In genomic region chr2:68663371-68664156, GRCh38 we compare ENCODE assay signal across 18 cellular contexts. TPM values are rescaled to one million over a fixed set of nuclear protein-coding genes. Genes with fewer than 3 reads are reported as not detected.
DNase-seq lines count a peak whose midpoint lies in the region; ATAC-seq and TF ChIP-seq lines count a peak whose summit lies in the region.
"Had no signal": no experiment of that assay in that cellular context is flagged by ENCODE, and none has a peak within 500 bp of the region (broad histone marks: within the 10 kb centered on the region; RNA-seq: fewer than 3 reads in every experiment).

No MANE protein-coding gene starts in this region.

- no peak for TF ChIP-seq POLR2A in suprapubic skin (IDR thresholded peaks at IDR 0.05)

- H3K27ac Mint-ChIP-seq in activated CD4-positive, alpha-beta T cell treated with anti-CD3 and anti-CD28 coated beads, Interleukin-2, amount 10 ng/mL, durations not matched to agents 7 days and 5 days: no peak overlapping the region
- H3K27ac Mint-ChIP-seq in progenitor cell of endocrine pancreas: peak overlapping the region; percentile 25
- no peak overlapping the region for H3K27ac Mint-ChIP-seq in MCF 10A (ENCODE audit: low read depth, unreplicated experiment)
- H3K27ac Mint-ChIP-seq: H9 had no signal

- H2AFZ ChIP-seq in Karpas-422 (ENCODE audit: low read length): peak overlapping the region; percentile 76; the same call in 1 of the 2 replicates

- H3K27ac ChIP-seq in BLaER1 treated with 17β-estradiol and CSF1 and Interleukin-3, amounts not matched to agents 10 nM and 100 nM: no peak overlapping the region; a peak in 1 of 22 replicates
- H3K27ac ChIP-seq in Karpas-422 (ENCODE audit: low read length): no peak overlapping the region
- no peak overlapping the region for H3K27ac ChIP-seq in suprapubic skin

- no peak overlapping the region for H3K9ac ChIP-seq in BLaER1 treated with 17β-estradiol and CSF1 and Interleukin-3, amounts not matched to agents 10 nM and 100 nM
- no peak overlapping the region for H3K9ac ChIP-seq in Karpas-422 (ENCODE audit: low read length)

- H3K36me3 ChIP-seq in BLaER1 treated with 17β-estradiol and CSF1 and Interleukin-3, amounts not matched to agents 10 nM and 100 nM: 0 out of 22 replicates have a peak, but pooled peaks cover 0 to 3% (median 0%) of the 10 kb centered on the region in 11 experiments
- H3K36me3 ChIP-seq in Karpas-422 (ENCODE audit: insufficient read depth, low read length): no peaks in the 10 kb centered on the region; the same call in 1 of the 2 replicates
- H3K36me3 ChIP-seq in suprapubic skin: no peaks in the 10 kb centered on the region
- H3K36me3 ChIP-seq: MG63 had no signal

- H4K20me1 ChIP-seq in BLaER1 treated with 17β-estradiol and CSF1 and Interleukin-3, amounts not matched to agents 10 nM and 100 nM: no peaks in the 10 kb centered on the region
- no peaks in the 10 kb centered on the region for H4K20me1 ChIP-seq in Karpas-422 (ENCODE audit: insufficient read depth, low read depth, low read length)

- no peaks in the 10 kb centered on the region for H3K79me2 ChIP-seq in Karpas-422 (ENCODE audit: low read length)

- POLR2A ChIA-PET in activated CD4-positive, alpha-beta T cell treated with anti-CD3 and anti-CD28 coated beads, Interleukin-2, amount 10 ng/mL, durations not matched to agents 7 days and 5 days (lab: Charles Lee): no interaction called here
- POLR2A ChIA-PET in MCF 10A (lab: Yijun Ruan, JAX): interaction anchor here (0.7 to 0.8 kb wide), 2 partner anchors 10 to 55 kb away, joined by 3 read pairs; no protein-coding TSS in a partner anchor

- CTCF ChIA-PET in activated CD4-positive, alpha-beta T cell treated with anti-CD3 and anti-CD28 coated beads, Interleukin-2, amount 10 ng/mL, durations not matched to agents 7 days and 5 days (lab: Charles Lee): no interaction called here
- CTCF ChIA-PET in MCF 10A (lab: Yijun Ruan, JAX): interaction anchor here (1.3 kb wide), 1 partner anchor 46 kb away, joined by 3 read pairs; no protein-coding TSS in a partner anchor

- peak overlapping the region; percentile 13 to 63 (median 47); a peak in 21 of 22 replicates for H3K4me2 ChIP-seq in BLaER1 treated with 17β-estradiol and CSF1 and Interleukin-3, amounts not matched to agents 10 nM and 100 nM
- H3K4me2 ChIP-seq in Karpas-422 (ENCODE audit: low read depth, low read length, poor library complexity, severe bottlenecking): no peak overlapping the region

- no peaks in the 10 kb centered on the region for H3K9me2 ChIP-seq in Karpas-422 (replicated peaks; ENCODE audit: insufficient read depth, low read length)

- 80% methylated on average over 7 of the region's 7 CpGs for WGBS in suprapubic skin

- H3K4me3 Mint-ChIP-seq in activated CD4-positive, alpha-beta T cell treated with anti-CD3 and anti-CD28 coated beads, Interleukin-2, amount 10 ng/mL, durations not matched to agents 7 days and 5 days: no peak overlapping the region
- H3K4me3 Mint-ChIP-seq in progenitor cell of endocrine pancreas (ENCODE audit: low read depth) (no peak overlapping the region), MCF 10A (ENCODE audit: unreplicated experiment) (no peak overlapping the region)
- H3K4me3 Mint-ChIP-seq: H9 had no signal

- TF ChIP-seq CTCF in progenitor cell of endocrine pancreas (IDR thresholded peaks at IDR 0.05; ENCODE audit: unreplicated experiment) (no peak), suprapubic skin (IDR thresholded peaks at IDR 0.05) (no peak), MCF 10A (IDR thresholded peaks at IDR 0.05; ENCODE audit: unreplicated experiment) (no peak)

- peaks cover 11 to 24% (median 19%) of the 10 kb centered on the region in 11 experiments for H3K9me3 ChIP-seq in BLaER1 treated with 17β-estradiol and CSF1 and Interleukin-3, amounts not matched to agents 10 nM and 100 nM (replicated peaks in 1 of 11)
- 0 out of 2 replicates have a peak, but pooled peaks cover 4% of the 10 kb centered on the region for H3K9me3 ChIP-seq in Karpas-422 (ENCODE audit: low read length)
- H3K9me3 ChIP-seq in suprapubic skin: no peaks in the 10 kb centered on the region
- H3K9me3 ChIP-seq: MG63 had no signal

- no peak for TF ChIP-seq EP300 in suprapubic skin (IDR thresholded peaks at IDR 0.05)

- no peak overlapping the region for H3K4me3 ChIP-seq in BLaER1 treated with 17β-estradiol and CSF1 and Interleukin-3, amounts not matched to agents 10 nM and 100 nM
- H3K4me3 ChIP-seq in Karpas-422 (ENCODE audit: low read length) (no peak overlapping the region), suprapubic skin (no peak overlapping the region)
- H3K4me3 ChIP-seq: MG63 had no signal

- no peak for ATAC-seq in HG03139 (IDR thresholded peaks at IDR 0.05; ENCODE audit: unreplicated experiment)
- ATAC-seq: Right ventricle myocardium inferior had no signal

- no TSS peak for BruUV-seq in MCF 10A (replicated peaks; lab: Mats Ljungman, UMichigan)

- intact Hi-C loops in MCF 10A (cut with micrococcal nuclease): no loop called here

- H3K4me1 ChIP-seq in BLaER1 treated with 17β-estradiol and CSF1 and Interleukin-3, amounts not matched to agents 10 nM and 100 nM: peaks cover 16 to 22% (median 19%) of the 10 kb centered on the region in 10 experiments
- H3K4me1 ChIP-seq in Karpas-422 (ENCODE audit: low read length): peaks cover 20% of the 10 kb centered on the region
- H3K4me1 ChIP-seq in suprapubic skin: no peaks in the 10 kb centered on the region

- H3K27me3 ChIP-seq in BLaER1 treated with 17β-estradiol and CSF1 and Interleukin-3, amounts not matched to agents 10 nM and 100 nM: no peaks in the 10 kb centered on the region
- H3K27me3 ChIP-seq in Karpas-422 (ENCODE audit: low read length): no peaks in the 10 kb centered on the region
- H3K27me3 ChIP-seq in suprapubic skin: peaks cover 3% of the 10 kb centered on the region

- H3K27me3 Mint-ChIP-seq in activated CD4-positive, alpha-beta T cell treated with anti-CD3 and anti-CD28 coated beads, Interleukin-2, amount 10 ng/mL, durations not matched to agents 7 days and 5 days: peaks cover 37% of the 10 kb centered on the region
- peaks cover 6% of the 10 kb centered on the region for H3K27me3 Mint-ChIP-seq in progenitor cell of endocrine pancreas
- peaks cover 38% of the 10 kb centered on the region for H3K27me3 Mint-ChIP-seq in MCF 10A (ENCODE audit: insufficient read depth, unreplicated experiment)

- H3K36me3 Mint-ChIP-seq in activated CD4-positive, alpha-beta T cell treated with anti-CD3 and anti-CD28 coated beads, Interleukin-2, amount 10 ng/mL, durations not matched to agents 7 days and 5 days (ENCODE audit: low read depth): no peaks in the 10 kb centered on the region
- H3K36me3 Mint-ChIP-seq in progenitor cell of endocrine pancreas (ENCODE audit: insufficient read depth) (no peaks in the 10 kb centered on the region), MCF 10A (ENCODE audit: insufficient read depth, unreplicated experiment) (no peaks in the 10 kb centered on the region)

- peaks cover 6% of the 10 kb centered on the region for H3K4me1 Mint-ChIP-seq in activated CD4-positive, alpha-beta T cell treated with anti-CD3 and anti-CD28 coated beads, Interleukin-2, amount 10 ng/mL, durations not matched to agents 7 days and 5 days
- no peaks in the 10 kb centered on the region for H3K4me1 Mint-ChIP-seq in progenitor cell of endocrine pancreas (ENCODE audit: low read depth)
- peaks cover 5% of the 10 kb centered on the region for H3K4me1 Mint-ChIP-seq in MCF 10A (ENCODE audit: insufficient read depth, unreplicated experiment)

- H3K9me3 Mint-ChIP-seq in activated CD4-positive, alpha-beta T cell treated with anti-CD3 and anti-CD28 coated beads, Interleukin-2, amount 10 ng/mL, durations not matched to agents 7 days and 5 days: peaks cover 14% of the 10 kb centered on the region
- peaks cover 11% of the 10 kb centered on the region for H3K9me3 Mint-ChIP-seq in progenitor cell of endocrine pancreas (ENCODE audit: low read depth)
- peaks cover 7% of the 10 kb centered on the region for H3K9me3 Mint-ChIP-seq in MCF 10A (ENCODE audit: unreplicated experiment)
- H3K9me3 Mint-ChIP-seq: H9 had no signal

- peak; percentile 58 for DNase-seq in activated CD4-positive, alpha-beta T cell treated with anti-CD3 and anti-CD28 coated beads for 48 hours
- DNase-seq in activated CD4-positive, alpha-beta T cell treated with anti-CD3 and anti-CD28 coated beads, Interleukin-2, amount 10 ng/mL, durations not matched to agents 7 days and 5 days: no peak
- DNase-seq in Karpas-422 (no peak), progenitor cell of endocrine pancreas (ENCODE audit: low spot score, unreplicated experiment) (no peak), suprapubic skin (ENCODE audit: low spot score in 2 of 2) (no peak), MCF 10A (ENCODE audit: unreplicated experiment) (no peak)
- DNase-seq: C1 segment of cervical spinal cord, EL, H9, KBM-7, MG63, NCI-H1092 treated with DMSO at 0.1 percent for 48 hours, NCI-H1694 treated with DMSO at 0.1 percent for 48 hours, NCI-H69 had no signal

RNA-seq across cellular contexts. Expression of gene PROKR1, which starts 20.2 kb away (rescaled TPM):
- total RNA-seq in activated CD4-positive, alpha-beta T cell treated with anti-CD3 and anti-CD28 coated beads, Interleukin-2, amount 10 ng/mL, durations not matched to agents 7 days and 5 days: not detected
- not detected in 2 replicates for total RNA-seq in Karpas-422 (2014; rRNA removed; shearing (Covaris generic); ENCODE audit: low replicate concordance)
- total RNA-seq in progenitor cell of endocrine pancreas (0.09 and 0.12 TPM in 2 replicates), suprapubic skin (under 1 TPM in 2 of 4 donors, not detected in 2; 0.13 to 0.24 TPM), MCF 10A (2022) (not detected in 2 replicates)
- total RNA-seq: A172, Right ventricle myocardium inferior had no signal
